ENCODE assay signal across 13 cellular contexts in genomic region chr19:46211201-46211881, GRCh38. TPM values are rescaled to one million over a fixed set of nuclear protein-coding genes. Genes with fewer than 3 reads are reported as not detected.
DNase-seq lines count a peak whose midpoint lies in the region; ATAC-seq and TF ChIP-seq lines count a peak whose summit lies in the region.
"Had no signal": no experiment of that assay in that cellular context is flagged by ENCODE, and none has a peak within 500 bp of the region (broad histone marks: within the 10 kb centered on the region; RNA-seq: fewer than 3 reads in every experiment).

No MANE protein-coding gene starts in this region.

- H3K9me3 ChIP-seq in left lung (no peaks in the 10 kb centered on the region), upper lobe of right lung (no peaks in the 10 kb centered on the region)

- peaks cover 25% of the 10 kb centered on the region for H3K4me1 Mint-ChIP-seq in endothelial cell (ENCODE audit: unreplicated experiment)

- H3K27ac Mint-ChIP-seq in endothelial cell (ENCODE audit: unreplicated experiment), result no peak overlapping the region

- no peaks in the 10 kb centered on the region for H3K36me3 Mint-ChIP-seq in endothelial cell (ENCODE audit: low read depth, unreplicated experiment)

- no peak for DNase-seq in Right ventricle myocardium inferior (ENCODE audit: missing footprints)
- DNase-seq in cardiac septum (ENCODE audit: low spot score), result no peak
- DNase-seq in endothelial cell (ENCODE audit: low spot score), result peak; percentile 17
- DNase-seq in left lung, result peak in 1 of 2 donors; percentile 48
- DNase-seq in upper lobe of right lung, result no peak
- no peak for DNase-seq in NCI-H146 (lab: John Stamatoyannopoulos, UW)
- DNase-seq: activated CD4-positive, CD25-positive, alpha-beta regulatory T cell; activated naive CD4-positive, alpha-beta T cell treated with Interleukin-2 at 50 U/mL for 16 hours; effector CD4-positive, alpha-beta T cell; NCI-H1105 treated with DMSO at 0.1 percent for 48 hours had no signal

- peaks cover 0 to 6% of the 10 kb centered on the region in 2 donors for H3K4me1 ChIP-seq in left lung
- peaks cover 14% of the 10 kb centered on the region for H3K4me1 ChIP-seq in upper lobe of right lung

- TF ChIP-seq CTCF in endothelial cell (IDR thresholded peaks at IDR 0.05; ENCODE audit: unreplicated experiment), result no peak
- TF ChIP-seq CTCF in left lung (IDR thresholded peaks at IDR 0.05), result no peak
- TF ChIP-seq CTCF in upper lobe of right lung (IDR thresholded peaks at IDR 0.05), result no peak

- H3K27me3 ChIP-seq in left lung (no peaks in the 10 kb centered on the region), upper lobe of right lung (no peaks in the 10 kb centered on the region)

- H3K4me3 ChIP-seq in left lung (no peak overlapping the region), upper lobe of right lung (no peak overlapping the region)

- H3K27ac ChIP-seq in left lung, result peak overlapping the region; percentile 34 to 57
- peak overlapping the region; percentile 51 for H3K27ac ChIP-seq in upper lobe of right lung

- no peaks in the 10 kb centered on the region for H3K36me3 ChIP-seq in left lung
- H3K36me3 ChIP-seq in upper lobe of right lung, result no peaks in the 10 kb centered on the region

- H3K4me3 Mint-ChIP-seq in endothelial cell (ENCODE audit: unreplicated experiment), result no peak overlapping the region

- ATAC-seq in Right ventricle myocardium inferior (peak; percentile 30), left lung (peak; percentile 92), upper lobe of right lung (peak; percentile 81), HG03095 (IDR thresholded peaks at IDR 0.05; ENCODE audit: unreplicated experiment) (no peak), HG03432 (IDR thresholded peaks at IDR 0.05; ENCODE audit: unreplicated experiment) (no peak)

- H3K9me3 Mint-ChIP-seq in endothelial cell (ENCODE audit: unreplicated experiment), result no peaks in the 10 kb centered on the region

- intact Hi-C loops in Right ventricle myocardium inferior (cut with DNase I), result no loop called here
- intact Hi-C loops in cardiac septum (cut with DNase I), result no loop called here
- intact Hi-C loops in left lung (cut with DNase I), result no loop called here
- intact Hi-C loops in upper lobe of right lung (cut with DNase I), result no loop called here

- peaks cover 5% of the 10 kb centered on the region for H3K27me3 Mint-ChIP-seq in endothelial cell (ENCODE audit: unreplicated experiment)

RNA-seq across cellular contexts. Expression of gene IGFL1, which starts 18.2 kb away (rescaled TPM):
- total RNA-seq in Right ventricle myocardium inferior (not detected), cardiac septum (not detected), endothelial cell (ENCODE audit: unreplicated experiment) (not detected), left lung (under 1 TPM in 1 of 2 donors, not detected in 1; 0.35 TPM), upper lobe of right lung (not detected)
- total RNA-seq: kidney epithelial cell had no signal

Comparison
In these comparisons a context has a peak if more than half of its experiments do, and no peak if none do; other contexts are left out.
1. ATAC-seq: peak in Right ventricle myocardium inferior (single experiment), left lung (single experiment) and upper lobe of right lung (single experiment); none in HG03095 (single experiment) and HG03432 (single experiment).